In the genomic region with DNA sequence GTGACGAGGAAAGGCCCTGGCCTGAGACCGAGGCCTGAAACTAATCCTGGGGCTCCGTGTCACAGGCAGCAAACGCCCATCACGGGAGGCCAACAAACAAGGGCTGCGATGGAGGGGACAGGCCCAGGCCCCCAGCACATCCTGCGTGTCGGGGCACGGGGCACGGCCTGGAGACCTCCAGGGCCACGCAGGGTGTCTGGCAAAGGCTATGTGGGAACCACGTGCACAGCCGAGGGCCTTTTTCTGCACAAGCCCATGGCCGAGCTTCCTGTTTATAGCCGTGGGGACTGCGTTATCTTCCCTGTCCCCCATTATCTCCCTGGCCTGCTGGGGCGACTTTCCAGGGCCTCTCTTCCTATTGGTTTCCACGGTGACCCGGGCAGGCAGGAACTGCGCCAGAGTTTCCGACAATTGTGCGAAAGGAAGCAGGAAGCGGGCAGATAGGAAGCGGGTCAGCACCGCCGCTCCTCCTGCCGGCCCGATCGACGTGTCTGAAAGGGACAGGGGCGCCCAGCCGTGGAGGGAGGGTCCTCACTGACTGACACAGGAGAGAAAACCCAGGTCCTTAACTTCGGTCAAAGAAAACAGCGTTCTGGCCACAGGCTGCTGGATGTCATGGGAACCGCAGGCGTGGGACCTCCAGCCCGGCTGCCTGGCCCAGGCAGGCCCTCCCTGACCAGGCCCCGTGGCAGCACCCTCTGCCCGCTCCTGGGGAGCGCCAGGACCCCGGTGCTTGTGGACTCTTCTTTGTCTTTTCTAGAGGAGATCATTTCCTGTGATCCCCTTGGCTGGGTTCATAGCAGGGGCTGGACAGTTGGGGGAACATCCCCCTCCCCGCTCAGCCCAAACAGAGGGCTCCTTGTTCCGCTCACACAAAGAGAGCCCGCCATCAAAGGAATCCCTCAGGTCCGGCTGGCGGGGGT, we compare ENCODE assay signal across 8 cellular contexts. TPM values are rescaled to one million over a fixed set of nuclear protein-coding genes. Genes with fewer than 3 reads are reported as not detected.
DNase-seq lines count a peak whose midpoint lies in the region; ATAC-seq and TF ChIP-seq lines count a peak whose summit lies in the region.
"Had no signal": no experiment of that assay in that cellular context is flagged by ENCODE, and none has a peak within 500 bp of the region (broad histone marks: within the 10 kb centered on the region; RNA-seq: fewer than 3 reads in every experiment).

No MANE protein-coding gene starts in this region.

- H3K36me3 ChIP-seq in left ventricle myocardium inferior (peaks cover 85% of the 10 kb centered on the region), uterus (no peaks in the 10 kb centered on the region)

- intact Hi-C loops in left ventricle myocardium inferior (cut with micrococcal nuclease) = no loop called here
- intact Hi-C loops in uterus (cut with DNase I; ENCODE audit: low total_unique reads) = no loop called here

- H3K4me3 ChIP-seq in left ventricle myocardium inferior = peak overlapping the region; percentile 51
- no peak overlapping the region for H3K4me3 ChIP-seq in uterus

- H3K4me1 ChIP-seq in left ventricle myocardium inferior (peaks cover 59% of the 10 kb centered on the region), uterus (no peaks in the 10 kb centered on the region)

- H3K9me3 ChIP-seq in left ventricle myocardium inferior (replicated peaks) = no peaks in the 10 kb centered on the region
- no peaks in the 10 kb centered on the region for H3K9me3 ChIP-seq in uterus

- H3K27me3 ChIP-seq in left ventricle myocardium inferior (ENCODE audit: low read depth) = no peaks in the 10 kb centered on the region
- no peaks in the 10 kb centered on the region for H3K27me3 ChIP-seq in uterus

- TF ChIP-seq POLR2A in uterus (IDR thresholded peaks at IDR 0.05) = no peak

- H3K27ac ChIP-seq in cingulate gyrus (ENCODE audit: low read depth, low read length) (peak overlapping the region; percentile 91), left ventricle myocardium inferior (replicated peaks) (peak overlapping the region; percentile 93), uterus (peak overlapping the region; percentile 72 to 73)

- no peak for ATAC-seq in HG03196 (IDR thresholded peaks at IDR 0.05; ENCODE audit: unreplicated experiment)
- ATAC-seq in HG03460 (IDR thresholded peaks at IDR 0.05; ENCODE audit: unreplicated experiment) = no peak
- no peak for ATAC-seq in GM19395 (IDR thresholded peaks at IDR 0.05; ENCODE audit: unreplicated experiment)

- DNase-seq in left ventricle myocardium inferior = peak; percentile 84
- peak; percentile 36 for DNase-seq in occipital lobe (lab: John Stamatoyannopoulos, UW)
- peak; percentile 44 to 80 for DNase-seq in uterus
- DNase-seq: NCI-H1436 had no signal

- TF ChIP-seq CTCF in left ventricle myocardium inferior (IDR thresholded peaks at IDR 0.05; ENCODE audit: borderline replicate concordance) = no peak
- no peak for TF ChIP-seq CTCF in uterus (IDR thresholded peaks at IDR 0.05)

RNA-seq across cellular contexts. Expression of a gene that starts 29.1 kb away (rescaled TPM):
- total RNA-seq in left ventricle myocardium inferior (23.4 TPM), occipital lobe (10.6 TPM), uterus (10 to 100 TPM; 18.8 to 73.2 (median 35.1) TPM)

RNA-seq across cellular contexts. Expression of a gene that starts 33.9 kb away (rescaled TPM):
- 17.6 TPM for total RNA-seq in left ventricle myocardium inferior
- 22.9 TPM for total RNA-seq in occipital lobe
- total RNA-seq in uterus = 100 to 1,000 TPM in 1 of 4 donors, 10 to 100 TPM in 3; 19.7 to 109 (median 35.6) TPM
